In the genomic region with DNA sequence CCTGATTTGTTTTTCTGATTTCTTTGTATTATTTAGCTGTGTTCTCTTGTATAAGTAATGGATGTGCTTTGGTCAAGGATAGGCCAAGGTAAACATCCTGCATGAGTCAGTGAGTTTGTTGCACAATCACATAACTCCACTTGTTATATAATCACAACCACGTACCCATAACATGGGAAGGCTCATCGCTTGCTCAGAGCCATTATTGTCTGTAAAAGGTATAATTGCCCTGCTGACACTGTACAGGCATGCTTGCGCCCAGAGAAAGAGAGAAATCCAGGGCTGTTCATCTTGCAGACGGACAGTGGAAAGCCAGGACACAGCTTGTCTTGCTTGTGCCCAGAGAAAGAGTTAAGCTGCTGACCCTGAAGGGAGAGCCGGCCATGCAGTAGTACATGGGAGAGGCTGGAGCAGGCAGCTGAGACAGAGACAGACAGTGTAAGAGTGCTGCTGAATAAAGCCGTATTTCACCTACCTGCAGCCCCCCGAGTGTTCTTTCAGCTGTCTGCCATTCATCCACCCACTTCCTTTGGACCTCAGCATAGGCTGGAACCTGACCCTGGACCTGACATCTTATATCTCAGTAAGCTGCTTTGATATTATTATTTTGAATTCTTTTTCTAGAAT, we compare ENCODE assay signal across 21 cellular contexts.
DNase-seq lines count a peak whose midpoint lies in the region; ATAC-seq, FAIRE-seq and TF ChIP-seq lines count a peak whose summit lies in the region.
"Had no signal": no experiment of that assay in that cellular context is flagged by ENCODE, and none has a peak within 500 bp of the region (broad histone marks: within the 10 kb centered on the region; RNA-seq: fewer than 3 reads in every experiment).

No MANE protein-coding gene starts in this region.

- peak; percentile 81 for FAIRE-seq in urothelium cell line (lab: Jason Lieb, UNC)

- H3K9me3 Mint-ChIP-seq in activated naive CD4-positive, alpha-beta T cell treated with anti-CD3 and anti-CD28 coated beads, Interleukin-2, amount 10 ng/mL, durations not matched to agents 7 days and 5 days = peaks cover 14% of the 10 kb centered on the region
- H3K9me3 Mint-ChIP-seq: activated CD4-positive, alpha-beta T cell treated with anti-CD3 and anti-CD28 coated beads, Interleukin-2, amount 10 ng/mL, durations not matched to agents 7 days and 5 days had no signal

- H3K4me3 Mint-ChIP-seq in activated naive CD4-positive, alpha-beta T cell treated with anti-CD3 and anti-CD28 coated beads, Interleukin-2, amount 10 ng/mL, durations not matched to agents 7 days and 5 days = no peak overlapping the region
- H3K4me3 Mint-ChIP-seq: activated CD4-positive, alpha-beta T cell treated with anti-CD3 and anti-CD28 coated beads, Interleukin-2, amount 10 ng/mL, durations not matched to agents 7 days and 5 days; CD14-positive monocyte; natural killer cell; type B pancreatic cell had no signal

- CTCF ChIA-PET in activated naive CD4-positive, alpha-beta T cell treated with anti-CD3 and anti-CD28 coated beads, Interleukin-2, amount 10 ng/mL, durations not matched to agents 7 days and 5 days (lab: Charles Lee) = no interaction called here

- no peaks in the 10 kb centered on the region for H3K36me3 Mint-ChIP-seq in activated naive CD4-positive, alpha-beta T cell treated with anti-CD3 and anti-CD28 coated beads, Interleukin-2, amount 10 ng/mL, durations not matched to agents 7 days and 5 days
- H3K36me3 Mint-ChIP-seq: CD14-positive monocyte, natural killer cell, type B pancreatic cell had no signal

- no peak for DNase-seq in activated naive CD4-positive, alpha-beta T cell treated with anti-CD3 and anti-CD28 coated beads, Interleukin-2, amount 10 ng/mL, durations not matched to agents 7 days and 5 days
- DNase-seq in activated naive CD4-positive, alpha-beta T cell (lab: John Stamatoyannopoulos, UW) = no peak
- DNase-seq in astrocyte of the cerebellum (ENCODE audit: low read depth) (peak; percentile 3), foreskin fibroblast (peak; percentile 15 to 39), urothelium cell line (ENCODE audit: low spot score) (peak; percentile 26), globus pallidus (ENCODE audit: low spot score) (no peak), Ammon's horn (ENCODE audit: low spot score) (no peak)
- DNase-seq: activated CD4-positive, alpha-beta T cell treated with anti-CD3 and anti-CD28 coated beads, Interleukin-2, amount 10 ng/mL, durations not matched to agents 7 days and 5 days; central memory CD4-positive, alpha-beta T cell; DMS79 treated with DMSO at 0.1 percent for 48 hours; effector memory CD4-positive, alpha-beta T cell; natural killer cell; NCI-H1436; NCI-H345; SK-N-SH; stimulated activated naive CD8-positive, alpha-beta T cell treated with anti-CD3 and anti-CD28 coated beads, Interleukin-15, Interleukin-2, amounts not matched to agents 100 U/mL and 50 U/mL, for 24 hours had no signal

- ATAC-seq in HG03354 (IDR thresholded peaks at IDR 0.05; ENCODE audit: poor library complexity, severe bottlenecking, unreplicated experiment) = no peak
- ATAC-seq: activated naive CD4-positive, alpha-beta T cell treated with anti-CD3 and anti-CD28 coated beads, Interleukin-2, amount 50 U/mL, for 72 hours; gastroesophageal sphincter; natural killer cell; stimulated activated naive CD8-positive, alpha-beta T cell treated with anti-CD3 and anti-CD28 coated beads, Interleukin-15, Interleukin-2, amounts not matched to agents 100 U/mL and 50 U/mL, for 24 hours had no signal

- in situ Hi-C loops in astrocyte of the cerebellum (cut with HindIII; ENCODE audit: low sequenced_read_pairs) = no loop called here

- H3K27ac Mint-ChIP-seq in activated naive CD4-positive, alpha-beta T cell treated with anti-CD3 and anti-CD28 coated beads, Interleukin-2, amount 10 ng/mL, durations not matched to agents 7 days and 5 days = peak overlapping the region; percentile 19
- H3K27ac Mint-ChIP-seq: activated CD4-positive, alpha-beta T cell treated with anti-CD3 and anti-CD28 coated beads, Interleukin-2, amount 10 ng/mL, durations not matched to agents 7 days and 5 days; activated naive CD4-positive, alpha-beta T cell treated with anti-CD3 and anti-CD28 coated beads, Interleukin-2, amount 50 U/mL, for 72 hours; natural killer cell; type B pancreatic cell had no signal

- H3K4me1 Mint-ChIP-seq in activated naive CD4-positive, alpha-beta T cell treated with anti-CD3 and anti-CD28 coated beads, Interleukin-2, amount 10 ng/mL, durations not matched to agents 7 days and 5 days = no peaks in the 10 kb centered on the region
- H3K4me1 Mint-ChIP-seq: activated CD4-positive, alpha-beta T cell treated with anti-CD3 and anti-CD28 coated beads, Interleukin-2, amount 10 ng/mL, durations not matched to agents 7 days and 5 days; CD14-positive monocyte; natural killer cell had no signal

- peaks cover 4% of the 10 kb centered on the region for H3K27me3 Mint-ChIP-seq in activated naive CD4-positive, alpha-beta T cell treated with anti-CD3 and anti-CD28 coated beads, Interleukin-2, amount 10 ng/mL, durations not matched to agents 7 days and 5 days
- H3K27me3 Mint-ChIP-seq: type B pancreatic cell had no signal

- TF ChIP-seq CTCF in astrocyte of the cerebellum (IDR thresholded peaks at IDR 0.05; ENCODE audit: low read depth, low read length, missing control alignments) = no peak
- no peak for TF ChIP-seq CTCF in foreskin fibroblast (IDR thresholded peaks at IDR 0.05; ENCODE audit: low read depth, low read length)

- H3K4me3 ChIP-seq in astrocyte of the cerebellum (ENCODE audit: low read depth, low read length) (no peak overlapping the region), foreskin fibroblast (ENCODE audit: low read depth in 1 of 2, low read length in 2 of 2) (no peak overlapping the region)
- H3K4me3 ChIP-seq: gastroesophageal sphincter had no signal

Comparison
In these comparisons a context has a peak if more than half of its experiments do, and no peak if none do; other contexts are left out.
1. DNase-seq: peak in astrocyte of the cerebellum (single experiment), foreskin fibroblast (2 of 2) and urothelium cell line (single experiment); none in activated naive CD4-positive, alpha-beta T cell treated with anti-CD3 and anti-CD28 coated beads, Interleukin-2, amount 10 ng/mL, durations not matched to agents 7 days and 5 days (single experiment), activated naive CD4-positive, alpha-beta T cell (0 of 4), globus pallidus (single experiment) and Ammon's horn (single experiment).